In genomic region chr6:166459906-166460305, GRCh38 we compare ENCODE assay signal across 15 cellular contexts.
DNase-seq lines count a peak whose midpoint lies in the region; ATAC-seq and TF ChIP-seq lines count a peak whose summit lies in the region.
"Had no signal": no experiment of that assay in that cellular context is flagged by ENCODE, and none has a peak within 500 bp of the region (broad histone marks: within the 10 kb centered on the region; RNA-seq: fewer than 3 reads in every experiment).

No MANE protein-coding gene starts in this region.

- H3F3A ChIP-seq in neural progenitor cell (ENCODE audit: low read depth), result no peaks in the 10 kb centered on the region

- no peaks in the 10 kb centered on the region for H4K20me1 ChIP-seq in neural progenitor cell (ENCODE audit: low read depth)

- H3K4me3 ChIP-seq in neural progenitor cell, result no peak overlapping the region
- H3K4me3 ChIP-seq: GM12878 had no signal

- no peaks in the 10 kb centered on the region for H3K27me3 Mint-ChIP-seq in stimulated activated naive CD8-positive, alpha-beta T cell treated with anti-CD3 and anti-CD28 coated beads, Interleukin-15, amount 100 ng/mL, for 72 hours
- peaks cover 16% of the 10 kb centered on the region for H3K27me3 Mint-ChIP-seq in glutamatergic neuron (ENCODE audit: unreplicated experiment)
- peaks cover 3% of the 10 kb centered on the region for H3K27me3 Mint-ChIP-seq in neural progenitor cell (ENCODE audit: insufficient read depth, low read depth)
- H3K27me3 Mint-ChIP-seq in activated T-cell treated with anti-CD3 and anti-CD28 coated beads, Interleukin-2, amount 50 U/mL, for 24 hours, result no peaks in the 10 kb centered on the region
- H3K27me3 Mint-ChIP-seq: CD4-positive, alpha-beta T cell had no signal

- no peaks in the 10 kb centered on the region for H3K4me1 ChIP-seq in neural progenitor cell

- no peak overlapping the region for H3K4me2 ChIP-seq in neural progenitor cell

- H3K4me3 Mint-ChIP-seq in stimulated activated naive CD8-positive, alpha-beta T cell treated with anti-CD3 and anti-CD28 coated beads, Interleukin-15, amount 100 ng/mL, for 72 hours, result no peak overlapping the region
- no peak overlapping the region for H3K4me3 Mint-ChIP-seq in glutamatergic neuron (ENCODE audit: unreplicated experiment)
- peak overlapping the region; percentile 30 for H3K4me3 Mint-ChIP-seq in neural progenitor cell
- no peak overlapping the region for H3K4me3 Mint-ChIP-seq in activated T-cell treated with anti-CD3 and anti-CD28 coated beads, Interleukin-2, amount 50 U/mL, for 24 hours
- H3K4me3 Mint-ChIP-seq: CD4-positive, alpha-beta T cell had no signal

- H3K27me3 ChIP-seq in neural progenitor cell, result no peaks in the 10 kb centered on the region

- H3K9ac ChIP-seq in neural progenitor cell, result no peak overlapping the region

- ATAC-seq in stimulated activated naive CD8-positive, alpha-beta T cell treated with anti-CD3 and anti-CD28 coated beads, Interleukin-15, amount 100 ng/mL, for 72 hours, result no peak
- ATAC-seq in stimulated activated naive CD8-positive, alpha-beta T cell treated with anti-CD3 and anti-CD28 coated beads, Interleukin-15, Interleukin-2, amounts not matched to agents 100 U/mL and 50 U/mL, for 24 hours, result no peak
- ATAC-seq in HG03354 (IDR thresholded peaks at IDR 0.05; ENCODE audit: poor library complexity, severe bottlenecking, unreplicated experiment), result no peak
- ATAC-seq: GM12878, HCT116 had no signal

- H3K9me3 ChIP-seq in neural progenitor cell (ENCODE audit: low read depth), result no peaks in the 10 kb centered on the region

- DNase-seq in stimulated activated naive CD8-positive, alpha-beta T cell treated with anti-CD3 and anti-CD28 coated beads, Interleukin-15, amount 100 ng/mL, for 72 hours, result no peak
- DNase-seq in stimulated activated naive CD8-positive, alpha-beta T cell treated with anti-CD3 and anti-CD28 coated beads, Interleukin-15, Interleukin-2, amounts not matched to agents 100 U/mL and 50 U/mL, for 24 hours, result no peak
- DNase-seq in glutamatergic neuron (peak; percentile 8), neural progenitor cell (ENCODE audit: low spot score) (no peak), NCI-H1436 (lab: John Stamatoyannopoulos, UW) (no peak)
- no peak for DNase-seq in activated T-cell treated with anti-CD3 and anti-CD28 coated beads, Interleukin-2, amount 50 U/mL, for 24 hours
- DNase-seq: AML-193; C1 segment of cervical spinal cord; Calu3; CD4-positive, alpha-beta T cell; DMS 273 treated with DMSO at 0.1 percent for 48 hours had no signal

- peaks cover 4 to 10% of the 10 kb centered on the region in 2 donors for H3K9me3 Mint-ChIP-seq in stimulated activated naive CD8-positive, alpha-beta T cell treated with anti-CD3 and anti-CD28 coated beads, Interleukin-15, amount 100 ng/mL, for 72 hours
- H3K9me3 Mint-ChIP-seq in glutamatergic neuron (ENCODE audit: unreplicated experiment) (peaks cover 10% of the 10 kb centered on the region), neural progenitor cell (peaks cover 7% of the 10 kb centered on the region)
- no peaks in the 10 kb centered on the region for H3K9me3 Mint-ChIP-seq in activated T-cell treated with anti-CD3 and anti-CD28 coated beads, Interleukin-2, amount 50 U/mL, for 24 hours
- H3K9me3 Mint-ChIP-seq: CD4-positive, alpha-beta T cell had no signal

- H3K27ac ChIP-seq in neural progenitor cell, result no peak overlapping the region
- H3K27ac ChIP-seq: 22Rv1 had no signal

- H3K79me2 ChIP-seq in neural progenitor cell (ENCODE audit: low read depth), result no peaks in the 10 kb centered on the region

- H3K36me3 ChIP-seq in neural progenitor cell, result no peaks in the 10 kb centered on the region

- H2AFZ ChIP-seq in neural progenitor cell (replicated peaks), result no peak overlapping the region

- no peak for TF ChIP-seq CTCF in glutamatergic neuron (IDR thresholded peaks at IDR 0.05; ENCODE audit: partially characterized antibody, unreplicated experiment)
- TF ChIP-seq CTCF in neural progenitor cell (IDR thresholded peaks at IDR 0.05), result no peak

- H3K27ac Mint-ChIP-seq in stimulated activated naive CD8-positive, alpha-beta T cell treated with anti-CD3 and anti-CD28 coated beads, Interleukin-15, amount 100 ng/mL, for 72 hours, result peak overlapping the region; percentile 52 to 89
- H3K27ac Mint-ChIP-seq in glutamatergic neuron (ENCODE audit: unreplicated experiment) (no peak overlapping the region), neural progenitor cell (no peak overlapping the region)
- no peak overlapping the region for H3K27ac Mint-ChIP-seq in activated T-cell treated with anti-CD3 and anti-CD28 coated beads, Interleukin-2, amount 50 U/mL, for 24 hours
- H3K27ac Mint-ChIP-seq: CD4-positive, alpha-beta T cell had no signal

- H3K36me3 Mint-ChIP-seq in glutamatergic neuron (ENCODE audit: unreplicated experiment), result peaks cover 26% of the 10 kb centered on the region
- H3K36me3 Mint-ChIP-seq in neural progenitor cell, result peaks cover 24% of the 10 kb centered on the region
- H3K36me3 Mint-ChIP-seq in activated T-cell treated with anti-CD3 and anti-CD28 coated beads, Interleukin-2, amount 50 U/mL, for 24 hours (ENCODE audit: low read depth), result peaks cover 1% of the 10 kb centered on the region

- H3K4me1 Mint-ChIP-seq in stimulated activated naive CD8-positive, alpha-beta T cell treated with anti-CD3 and anti-CD28 coated beads, Interleukin-15, amount 100 ng/mL, for 72 hours, result peaks cover 4% of the 10 kb centered on the region
- H3K4me1 Mint-ChIP-seq in glutamatergic neuron (ENCODE audit: low read depth, unreplicated experiment) (peaks cover 35% of the 10 kb centered on the region), neural progenitor cell (peaks cover 3% of the 10 kb centered on the region)
- peaks cover 8% of the 10 kb centered on the region for H3K4me1 Mint-ChIP-seq in activated T-cell treated with anti-CD3 and anti-CD28 coated beads, Interleukin-2, amount 50 U/mL, for 24 hours (ENCODE audit: low read depth)

Comparison
In these comparisons a context has a peak if more than half of its experiments do, and no peak if none do; other contexts are left out.
1. H3K27ac Mint-ChIP-seq: peak in stimulated activated naive CD8-positive, alpha-beta T cell treated with anti-CD3 and anti-CD28 coated beads, Interleukin-15, amount 100 ng/mL, for 72 hours (2 of 2); none in glutamatergic neuron (single experiment), neural progenitor cell (single experiment) and activated T-cell treated with anti-CD3 and anti-CD28 coated beads, Interleukin-2, amount 50 U/mL, for 24 hours (single experiment).